ENCODE assay signal across 1 cellular context in the genomic region with DNA sequence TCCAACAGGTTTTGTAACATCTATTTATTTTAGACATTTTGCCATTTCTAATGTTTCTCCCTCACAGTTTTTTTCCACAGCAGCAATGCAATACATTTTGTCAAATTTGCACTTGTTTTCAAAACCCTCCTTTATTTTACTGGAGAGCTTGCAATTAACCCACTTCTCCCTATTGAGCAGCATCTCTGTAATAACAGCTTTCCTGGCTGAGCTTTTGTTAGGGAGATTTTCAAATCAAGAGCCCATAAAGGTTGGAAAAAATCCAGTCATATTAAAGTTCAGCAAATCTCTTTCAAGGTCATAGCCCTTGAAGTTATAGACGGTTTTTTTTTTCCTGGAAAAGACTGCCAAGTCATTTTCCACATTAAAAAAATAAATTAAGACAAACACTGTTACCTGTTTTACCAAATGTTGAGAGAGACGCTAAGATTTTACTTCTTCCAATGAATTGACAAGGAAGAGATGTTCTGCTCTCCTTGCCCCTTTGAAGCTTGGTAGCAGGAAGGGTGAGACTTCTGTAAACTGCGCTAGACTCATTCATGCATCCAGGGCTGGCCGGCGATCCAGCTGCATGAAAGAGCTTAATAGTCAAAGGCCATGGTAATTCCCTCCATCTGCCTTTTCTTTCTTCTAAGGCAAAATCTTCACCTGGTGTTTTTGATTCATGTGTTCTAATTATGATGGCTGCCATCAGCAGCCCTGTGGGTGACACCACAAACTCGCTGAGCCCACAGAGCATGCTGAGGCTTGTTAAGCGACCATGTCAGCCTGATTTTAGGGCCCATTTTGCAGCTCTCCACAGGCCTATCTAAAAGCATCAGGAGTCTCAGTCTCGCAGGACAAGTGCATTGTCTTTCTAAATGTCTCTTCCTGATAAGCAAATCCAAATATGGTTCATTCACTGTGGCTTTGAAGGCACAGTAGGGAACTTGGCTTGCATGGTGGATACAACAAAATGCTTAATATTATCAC.
TF ChIP-seq lines count a peak whose summit lies in the region.

No MANE protein-coding gene starts in this region.

TF ChIP-seq in H1, 55 proteins besides CTCF, POLR2A, EP300 and RAD21 (continued from another document):
- TF ChIP-seq SUZ12 (IDR thresholded peaks at IDR 0.05; ENCODE audit: low read length) (no peak), RBBP5 (IDR thresholded peaks at IDR 0.05; ENCODE audit: borderline replicate concordance, low read depth, low read length) (no peak), SIX5 (IDR thresholded peaks at IDR 0.05; ENCODE audit: low read depth, low read length) (no peak), CEBPB (IDR thresholded peaks at IDR 0.05; ENCODE audit: low read depth, low read length) (no peak)
- TF ChIP-seq, protein P1, sequence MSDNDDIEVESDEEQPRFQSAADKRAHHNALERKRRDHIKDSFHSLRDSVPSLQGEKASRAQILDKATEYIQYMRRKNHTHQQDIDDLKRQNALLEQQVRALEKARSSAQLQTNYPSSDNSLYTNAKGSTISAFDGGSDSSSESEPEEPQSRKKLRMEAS (IDR thresholded peaks at IDR 0.05) = no peak
- TF ChIP-seq, protein P2, sequence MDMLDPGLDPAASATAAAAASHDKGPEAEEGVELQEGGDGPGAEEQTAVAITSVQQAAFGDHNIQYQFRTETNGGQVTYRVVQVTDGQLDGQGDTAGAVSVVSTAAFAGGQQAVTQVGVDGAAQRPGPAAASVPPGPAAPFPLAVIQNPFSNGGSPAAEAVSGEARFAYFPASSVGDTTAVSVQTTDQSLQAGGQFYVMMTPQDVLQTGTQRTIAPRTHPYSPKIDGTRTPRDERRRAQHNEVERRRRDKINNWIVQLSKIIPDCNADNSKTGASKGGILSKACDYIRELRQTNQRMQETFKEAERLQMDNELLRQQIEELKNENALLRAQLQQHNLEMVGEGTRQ (IDR thresholded peaks at IDR 0.05; ENCODE audit: low read length) = no peak
- TF ChIP-seq, protein P3, sequence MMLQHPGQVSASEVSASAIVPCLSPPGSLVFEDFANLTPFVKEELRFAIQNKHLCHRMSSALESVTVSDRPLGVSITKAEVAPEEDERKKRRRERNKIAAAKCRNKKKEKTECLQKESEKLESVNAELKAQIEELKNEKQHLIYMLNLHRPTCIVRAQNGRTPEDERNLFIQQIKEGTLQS (IDR thresholded peaks at IDR 0.05; ENCODE audit: insufficient read depth, low read depth, low read length) = no peak
TF ChIP-seq in H1: peak in this region for 0.
